ENCODE assay signal across 29 cellular contexts in genomic region chr14:39948235-39948634, GRCh38.
"Had no signal": no experiment of that assay in that cellular context is flagged by ENCODE, and none has a peak within 500 bp of the region (broad histone marks: within the 10 kb centered on the region; RNA-seq: fewer than 3 reads in every experiment).

No MANE protein-coding gene starts in this region.

- DNase-seq: colonic mucosa; cortex of kidney; dermis blood vessel endothelial cell; dorsolateral prefrontal cortex; effector CD4-positive, alpha-beta T cell; effector CD8-positive, alpha-beta T cell; effector memory CD4-positive, alpha-beta T cell; effector memory CD8-positive, alpha-beta T cell; endodermal cell; erythroblast; esophagus squamous epithelium; foreskin fibroblast; foreskin keratinocyte; foreskin melanocyte; gastrocnemius medialis; glutamatergic neuron; head of caudate nucleus; heart left ventricle; heart right ventricle had no signal

- FAIRE-seq: colon, endometrium, endothelial cell of umbilical vein, frontal cortex had no signal

- H3K4me3 ChIP-seq: colonic mucosa, coronary artery, dorsolateral prefrontal cortex, esophagus muscularis mucosa, esophagus squamous epithelium, gastrocnemius medialis, gastroesophageal sphincter, heart left ventricle, heart right ventricle had no signal

- H3K4me1 ChIP-seq: colonic mucosa, esophagus muscularis mucosa, esophagus squamous epithelium, foreskin keratinocyte, gastrocnemius medialis, gastroesophageal sphincter, heart left ventricle, heart right ventricle had no signal

- H3K27me3 ChIP-seq: colonic mucosa, dorsolateral prefrontal cortex, esophagus muscularis mucosa, esophagus squamous epithelium, foreskin keratinocyte, gastrocnemius medialis, gastroesophageal sphincter, heart left ventricle, heart right ventricle had no signal

- H3K36me3 ChIP-seq: colonic mucosa, esophagus muscularis mucosa, esophagus squamous epithelium, gastrocnemius medialis, gastroesophageal sphincter, heart left ventricle, heart right ventricle had no signal

- H3K27ac Mint-ChIP-seq: dendritic cell treated with granulocyte-macrophage colony-stimulating factor and Interleukin-4, amounts not matched to agents 40 ng/mL and 50 ng/mL, for 4 days; effector memory CD8-positive, alpha-beta T cell; endodermal cell had no signal

- ATAC-seq: effector memory CD8-positive, alpha-beta T cell; esophagus mucosa; foreskin keratinocyte; gastrocnemius medialis; gastroesophageal sphincter; heart left ventricle; heart right ventricle had no signal

- H3K9me3 ChIP-seq: colonic mucosa, gastrocnemius medialis had no signal

- H3K27ac ChIP-seq: colonic mucosa, coronary artery, dorsolateral prefrontal cortex, epithelial cell of prostate, esophagus muscularis mucosa, esophagus squamous epithelium, foreskin keratinocyte, gastrocnemius medialis, gastroesophageal sphincter, heart left ventricle, heart right ventricle had no signal

- H3K27me3 Mint-ChIP-seq: dendritic cell treated with granulocyte-macrophage colony-stimulating factor and Interleukin-4, amounts not matched to agents 40 ng/mL and 50 ng/mL, for 4 days; effector memory CD8-positive, alpha-beta T cell had no signal

- H3K4me3 Mint-ChIP-seq: dendritic cell treated with granulocyte-macrophage colony-stimulating factor and Interleukin-4, amounts not matched to agents 40 ng/mL and 50 ng/mL, for 4 days; effector memory CD8-positive, alpha-beta T cell; endodermal cell had no signal
